Comparison of ENCODE assay signal across 20 cellular contexts in the genomic region with DNA sequence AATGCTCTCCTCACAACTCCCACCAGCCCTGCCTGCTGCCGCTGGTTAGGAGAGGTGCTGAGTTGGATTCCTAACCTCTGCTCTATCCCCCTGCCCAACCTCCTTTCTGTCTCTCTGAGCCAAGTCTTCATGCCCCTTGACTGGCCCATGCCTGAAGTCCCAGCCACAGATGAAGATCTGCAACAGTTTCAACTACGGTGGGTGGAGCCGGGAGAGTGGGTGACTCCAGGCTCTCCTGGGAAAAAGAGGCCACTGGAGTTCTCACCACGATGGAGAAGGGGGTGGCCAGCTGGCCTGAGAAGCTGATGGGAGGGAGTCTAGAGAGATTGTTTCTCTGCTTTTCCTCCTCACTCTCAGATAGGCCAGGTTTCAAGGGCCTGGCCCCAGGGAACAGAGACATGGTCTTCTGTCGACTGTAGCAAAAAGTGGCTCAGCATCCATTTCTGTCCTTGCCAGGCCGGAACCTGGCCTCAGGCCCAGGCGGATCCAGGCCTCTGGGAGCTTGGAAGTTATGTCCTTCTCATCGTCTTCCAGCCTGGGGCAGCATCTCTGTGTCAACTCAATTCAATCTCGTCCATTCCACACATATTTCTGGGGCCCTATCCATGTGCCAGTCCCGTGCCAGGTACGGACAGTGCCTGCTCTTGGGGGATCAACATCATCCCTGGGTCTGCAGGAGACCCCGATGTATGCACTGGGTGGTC.
"Had no signal": no experiment of that assay in that cellular context is flagged by ENCODE, and none has a peak within 500 bp of the region (broad histone marks: within the 10 kb centered on the region; RNA-seq: fewer than 3 reads in every experiment).

No MANE protein-coding gene starts in this region.

- H3K4me3 ChIP-seq: body of pancreas, thoracic aorta had no signal

- H3K4me1 Mint-ChIP-seq: activated naive CD4-positive, alpha-beta T cell treated with anti-CD3 and anti-CD28 coated beads, Interleukin-2, amount 50 U/mL, for 24 hours; memory B cell; nephron; stimulated activated naive B cell treated with anti-CD40 and anti-IgM and Interleukin-4, amounts not matched to agents 10 μg/mL and 1 μg/mL and 100 μg/mL, for 72 hours had no signal

- H3K4me3 Mint-ChIP-seq: activated naive CD4-positive, alpha-beta T cell treated with anti-CD3 and anti-CD28 coated beads, Interleukin-2, amount 50 U/mL, for 24 hours; dendritic cell treated with granulocyte-macrophage colony-stimulating factor and Interleukin-4, amounts not matched to agents 40 ng/mL and 50 ng/mL, for 4 days; memory B cell; nephron; stimulated activated naive B cell treated with anti-CD40 and anti-IgM and Interleukin-4, amounts not matched to agents 10 μg/mL and 1 μg/mL and 100 μg/mL, for 72 hours; type B pancreatic cell had no signal

- H3K27ac Mint-ChIP-seq: activated naive CD4-positive, alpha-beta T cell treated with anti-CD3 and anti-CD28 coated beads, Interleukin-2, amount 50 U/mL, for 24 hours; dendritic cell treated with granulocyte-macrophage colony-stimulating factor and Interleukin-4, amounts not matched to agents 40 ng/mL and 50 ng/mL, for 4 days; memory B cell; nephron; stimulated activated naive B cell treated with anti-CD40 and anti-IgM and Interleukin-4, amounts not matched to agents 10 μg/mL and 1 μg/mL and 100 μg/mL, for 72 hours; type B pancreatic cell had no signal

- H3K9me3 ChIP-seq: body of pancreas, thoracic aorta had no signal

- H3K27me3 ChIP-seq: body of pancreas had no signal

- H3K27ac ChIP-seq: body of pancreas, thoracic aorta had no signal

- ATAC-seq: body of pancreas; sciatic nerve; SK-N-SH treated with all-trans-retinoic acid at 6 μM for 48 hours; stimulated activated naive B cell treated with anti-CD40 and anti-IgM and Interleukin-4, amounts not matched to agents 10 μg/mL and 1 μg/mL and 100 μg/mL, for 72 hours had no signal

- H3K9me3 Mint-ChIP-seq: activated naive CD4-positive, alpha-beta T cell treated with anti-CD3 and anti-CD28 coated beads, Interleukin-2, amount 50 U/mL, for 24 hours; dendritic cell treated with granulocyte-macrophage colony-stimulating factor and Interleukin-4, amounts not matched to agents 40 ng/mL and 50 ng/mL, for 4 days; memory B cell; nephron; type B pancreatic cell had no signal

- H3K36me3 ChIP-seq: thoracic aorta had no signal

- H3K36me3 Mint-ChIP-seq: activated naive CD4-positive, alpha-beta T cell treated with anti-CD3 and anti-CD28 coated beads, Interleukin-2, amount 50 U/mL, for 24 hours; memory B cell; stimulated activated naive B cell treated with anti-CD40 and anti-IgM and Interleukin-4, amounts not matched to agents 10 μg/mL and 1 μg/mL and 100 μg/mL, for 72 hours; type B pancreatic cell had no signal

- DNase-seq: activated CD4-positive, alpha-beta T cell treated with anti-CD3 and anti-CD28 coated beads for 1 hour; activated CD4-positive, alpha-beta T cell treated with anti-CD3 and anti-CD28 coated beads, Interleukin-2, amount 50 U/mL, for 1 hour; activated effector memory CD4-positive, alpha-beta T cell treated with anti-CD3 and anti-CD28 coated beads, Interleukin-2, amount 50 U/mL, for 16 hours; activated T-cell treated with anti-CD3 and anti-CD28 coated beads for 4 hours; anterior cingulate cortex; body of pancreas; effector CD4-positive, alpha-beta T cell; foreskin melanocyte; nucleus accumbens; small intestine; stimulated activated CD4-positive, alpha-beta T cell treated with anti-CD3 and anti-CD28 coated beads, Interleukin-15, amount 100 ng/mL, for 24 hours; stimulated activated naive B cell treated with anti-CD40 and anti-IgM and Interleukin-4, amounts not matched to agents 10 μg/mL and 1 μg/mL and 100 μg/mL, for 72 hours had no signal
